8 cellular contexts compared by ENCODE assay signal in genomic region chr2:233566141-233566956, GRCh38. TPM values are rescaled to one million over a fixed set of nuclear protein-coding genes. Genes with fewer than 3 reads are reported as not detected.
DNase-seq lines count a peak whose midpoint lies in the region; ATAC-seq and TF ChIP-seq lines count a peak whose summit lies in the region.

USP40 (minus strand) TSS chr2:233566782; CDS start chr2:233565554, 1,228 bp downstream.

- peaks cover 5 to 15% (median 9%) of the 10 kb centered on the region in 4 donors for H3K4me1 Mint-ChIP-seq in CD4-positive, CD25-positive, alpha-beta regulatory T cell
- H3K4me1 Mint-ChIP-seq in activated T-cell treated with anti-CD3 and anti-CD28 coated beads, Interleukin-2, amount 50 U/mL, for 72 hours (ENCODE audit: low read depth): peaks cover 16% of the 10 kb centered on the region

- H3K27ac Mint-ChIP-seq in CD4-positive, CD25-positive, alpha-beta regulatory T cell: peak within 1 kb of the TSS; percentile 90 to 97 (median 97)
- H3K27ac Mint-ChIP-seq in activated T-cell treated with anti-CD3 and anti-CD28 coated beads, Interleukin-2, amount 50 U/mL, for 72 hours: peak within 1 kb of the TSS; percentile 100

- intact Hi-C loops in esophagus muscularis mucosa (cut with DNase I): no loop called here

- H3K36me3 ChIP-seq in CD4-positive, CD25-positive, alpha-beta regulatory T cell (ENCODE audit: control insufficient read depth, insufficient read depth, low read length): no peaks in the 10 kb centered on the region
- peaks cover 0 to 10% (median 3%) of the 10 kb centered on the region in 4 donors for H3K36me3 ChIP-seq in esophagus muscularis mucosa
- H3K36me3 ChIP-seq in mucosa of stomach (ENCODE audit: control insufficient read depth, insufficient read depth, low read length): no peaks in the 10 kb centered on the region

- TF ChIP-seq POLR2A in esophagus muscularis mucosa (IDR thresholded peaks at IDR 0.05; ENCODE audit: low read depth): peak; percentile 80

- H3K9ac ChIP-seq in mucosa of stomach (ENCODE audit: low read length): peak within 1 kb of the TSS; percentile 100

- peaks cover 10% of the 10 kb centered on the region for H3K4me1 ChIP-seq in CD4-positive, CD25-positive, alpha-beta regulatory T cell (ENCODE audit: control insufficient read depth, insufficient read depth, low read length, poor library complexity, severe bottlenecking)
- peaks cover 10 to 21% (median 17%) of the 10 kb centered on the region in 4 donors for H3K4me1 ChIP-seq in esophagus muscularis mucosa
- peaks cover 8% of the 10 kb centered on the region for H3K4me1 ChIP-seq in mucosa of stomach (ENCODE audit: control insufficient read depth, insufficient read depth, low read length)

- peak within 1 kb of the TSS; percentile 86 for H3K4me3 ChIP-seq in CD4-positive, CD25-positive, alpha-beta regulatory T cell (ENCODE audit: low read depth, low read length)
- peak within 1 kb of the TSS; percentile 73 to 93 (median 83) for H3K4me3 ChIP-seq in esophagus muscularis mucosa
- peak within 1 kb of the TSS; percentile 98 for H3K4me3 ChIP-seq in mucosa of stomach (ENCODE audit: low read length)

- no peaks in the 10 kb centered on the region for H3K36me3 Mint-ChIP-seq in CD4-positive, CD25-positive, alpha-beta regulatory T cell
- peaks cover 0 to 4% of the 10 kb centered on the region in 2 donors for H3K36me3 Mint-ChIP-seq in activated T-cell treated with anti-CD3 and anti-CD28 coated beads, Interleukin-2, amount 50 U/mL, for 72 hours (ENCODE audit: insufficient read depth in 2 of 2)

- H3K27ac ChIP-seq in CD4-positive, CD25-positive, alpha-beta regulatory T cell (ENCODE audit: insufficient read depth, low read length, poor library complexity, severe bottlenecking): peak within 1 kb of the TSS; percentile 73
- peak within 1 kb of the TSS; percentile 87 to 95 (median 91) for H3K27ac ChIP-seq in esophagus muscularis mucosa (replicated peaks in 1 of 4)

- TF ChIP-seq CTCF in esophagus muscularis mucosa (IDR thresholded peaks at IDR 0.05): peak in 1 of 3 experiments; percentile 10

- peaks cover 4% of the 10 kb centered on the region for H3K27me3 Mint-ChIP-seq in CD4-positive, CD25-positive, alpha-beta regulatory T cell
- peaks cover 6% of the 10 kb centered on the region for H3K27me3 Mint-ChIP-seq in activated T-cell treated with anti-CD3 and anti-CD28 coated beads, Interleukin-2, amount 50 U/mL, for 72 hours (ENCODE audit: low read depth)

- DNase-seq in CD4-positive, CD25-positive, alpha-beta regulatory T cell: peak; percentile 32 to 80 (median 45)
- DNase-seq in HuH-7 (ENCODE audit: low spot score): peak; percentile 74
- DNase-seq in OCI-M1 (lab: John Stamatoyannopoulos, UW): peak; percentile 94
- DNase-seq in activated T-cell treated with anti-CD3 and anti-CD28 coated beads, Interleukin-2, amount 50 U/mL, for 72 hours: peak; percentile 57 to 69
- DNase-seq in esophagus muscularis mucosa (ENCODE audit: extremely low spot score): peak; percentile 96
- peak; percentile 71 for DNase-seq in stimulated activated CD8-positive, alpha-beta memory T cell treated with anti-CD3 and anti-CD28 coated beads, Interleukin-4, amount 100 ng/mL, for 48 hours

- H3K9me3 Mint-ChIP-seq in CD4-positive, CD25-positive, alpha-beta regulatory T cell: peaks cover 0 to 1% (median 0%) of the 10 kb centered on the region in 7 donors
- H3K9me3 Mint-ChIP-seq in activated T-cell treated with anti-CD3 and anti-CD28 coated beads, Interleukin-2, amount 50 U/mL, for 72 hours: no peaks in the 10 kb centered on the region

- WGBS in esophagus muscularis mucosa: under 1% methylated on average over 36 of the region's 51 CpGs

- H3K4me3 Mint-ChIP-seq in CD4-positive, CD25-positive, alpha-beta regulatory T cell: peak within 1 kb of the TSS; percentile 94 to 95 (median 95)
- peak within 1 kb of the TSS; percentile 98 for H3K4me3 Mint-ChIP-seq in activated T-cell treated with anti-CD3 and anti-CD28 coated beads, Interleukin-2, amount 50 U/mL, for 72 hours

- H3K9me3 ChIP-seq in CD4-positive, CD25-positive, alpha-beta regulatory T cell (ENCODE audit: control insufficient read depth in 2 of 2, low read length in 2 of 2): no peaks in the 10 kb centered on the region
- H3K9me3 ChIP-seq in esophagus muscularis mucosa: no peaks in the 10 kb centered on the region
- no peaks in the 10 kb centered on the region for H3K9me3 ChIP-seq in mucosa of stomach (ENCODE audit: control insufficient read depth, low read length)

- peak; percentile 65 to 77 for ATAC-seq in CD4-positive, CD25-positive, alpha-beta regulatory T cell (ENCODE audit: low read depth in 2 of 2)
- peak; percentile 82 for ATAC-seq in GM21360 (IDR thresholded peaks at IDR 0.05; ENCODE audit: unreplicated experiment)
- ATAC-seq in activated T-cell treated with anti-CD3 and anti-CD28 coated beads, Interleukin-2, amount 50 U/mL, for 72 hours (replicated peaks in 1 of 2): peak; percentile 83 to 87

- peaks cover 3% of the 10 kb centered on the region for H3K27me3 ChIP-seq in CD4-positive, CD25-positive, alpha-beta regulatory T cell (ENCODE audit: control insufficient read depth, insufficient read depth, low read length)
- H3K27me3 ChIP-seq in esophagus muscularis mucosa: no peaks in the 10 kb centered on the region
- no peaks in the 10 kb centered on the region for H3K27me3 ChIP-seq in mucosa of stomach (ENCODE audit: control insufficient read depth, insufficient read depth, low read length)

- TF ChIP-seq EP300 in esophagus muscularis mucosa (IDR thresholded peaks at IDR 0.05): no peak

RNA-seq across cellular contexts. Expression of gene USP40, which starts in this region (rescaled TPM):
- total RNA-seq in CD4-positive, CD25-positive, alpha-beta regulatory T cell: 17.2 TPM
- 1 to 10 TPM; 2.7 to 6.2 (median 5.1) TPM for polyA plus RNA-seq in CD4-positive, CD25-positive, alpha-beta regulatory T cell
- 10 to 100 TPM; 14.7 to 19.6 TPM for total RNA-seq in activated T-cell treated with anti-CD3 and anti-CD28 coated beads, Interleukin-2, amount 50 U/mL, for 72 hours
- total RNA-seq in esophagus muscularis mucosa: 10 to 100 TPM; 12.3 to 23.3 (median 20.1) TPM

Comparison
In these comparisons a context has a peak if more than half of its experiments do, and no peak if none do; other contexts are left out.
1. Peak in every context shown above with its lines: DNase-seq, ATAC-seq, H3K4me3 ChIP-seq and H3K27ac ChIP-seq.
2. DNase-seq: peak in every context shown above with its lines; median percentile 96 in esophagus muscularis mucosa; 94 in OCI-M1; 74 in HuH-7; 71 in stimulated activated CD8-positive, alpha-beta memory T cell treated with anti-CD3 and anti-CD28 coated beads, Interleukin-4, amount 100 ng/mL, for 48 hours; 63 in activated T-cell treated with anti-CD3 and anti-CD28 coated beads, Interleukin-2, amount 50 U/mL, for 72 hours; 45 in CD4-positive, CD25-positive, alpha-beta regulatory T cell.